Comparison of ENCODE assay signal across 8 cellular contexts in the genomic region with DNA sequence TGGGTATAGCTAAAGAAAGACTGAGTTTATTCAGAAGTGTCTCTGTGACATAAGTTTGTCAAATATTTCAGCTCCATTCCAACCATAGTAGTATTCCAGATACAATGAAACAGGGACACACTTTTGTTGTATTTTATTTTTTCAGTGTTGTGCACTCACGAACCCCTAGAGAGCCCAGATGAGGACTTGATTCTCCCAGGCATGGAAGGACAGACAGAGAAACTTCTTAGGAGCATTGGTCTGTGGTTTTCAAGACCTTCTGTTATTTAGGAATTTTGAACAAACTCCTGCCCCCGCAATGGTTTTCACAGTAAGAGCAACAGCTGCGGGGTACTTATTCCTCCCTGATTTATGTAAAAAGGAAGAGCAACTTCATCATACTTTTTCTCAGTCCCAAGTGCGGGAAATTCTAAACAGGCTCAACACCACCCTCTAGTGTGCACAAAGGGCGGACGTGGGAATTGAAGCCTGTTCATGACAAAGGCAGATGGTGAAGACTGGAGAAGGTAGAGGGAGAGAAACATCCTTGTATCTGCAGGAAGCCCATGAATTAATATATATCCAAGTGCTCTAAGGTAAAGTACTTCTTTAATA.
A peak's percentile ranks its signal among the peaks of the same experiment; 100 is the strongest.
DNase-seq lines count a peak whose midpoint lies in the region; ATAC-seq lines count a peak whose summit lies in the region.

No MANE protein-coding gene starts in this region.

- no peak overlapping the region for H3K27ac Mint-ChIP-seq in activated T-helper 17 cell treated with anti-CD3 and anti-CD28 coated beads, Interleukin-2, amount 50 U/mL, for 72 hours

- ATAC-seq in HG03103 (IDR thresholded peaks at IDR 0.05; ENCODE audit: low read depth, unreplicated experiment), result peak; percentile 71
- peak; percentile 26 for ATAC-seq in activated T-helper 17 cell treated with anti-CD3 and anti-CD28 coated beads, Interleukin-2, amount 50 U/mL, for 72 hours (replicated peaks)

- intact Hi-C loops in posterior cingulate gyrus (cut with DNase I), result loop anchor here (10.0 kb wide), 1 partner anchor 835 kb away; no protein-coding TSS in a partner anchor

- H3K4me1 Mint-ChIP-seq in activated T-helper 17 cell treated with anti-CD3 and anti-CD28 coated beads, Interleukin-2, amount 50 U/mL, for 72 hours, result no peaks in the 10 kb centered on the region

- H3K9me3 Mint-ChIP-seq in activated T-helper 17 cell treated with anti-CD3 and anti-CD28 coated beads, Interleukin-2, amount 50 U/mL, for 72 hours, result no peaks in the 10 kb centered on the region

- no peak overlapping the region for H3K4me3 Mint-ChIP-seq in activated T-helper 17 cell treated with anti-CD3 and anti-CD28 coated beads, Interleukin-2, amount 50 U/mL, for 72 hours

- DNase-seq in stimulated activated CD4-positive, alpha-beta T cell treated with anti-CD3 and anti-CD28 coated beads, Interleukin-15, amount 100 ng/mL, for 24 hours, result peak; percentile 47
- DNase-seq in stimulated activated CD4-positive, alpha-beta T cell treated with anti-CD3 and anti-CD28 coated beads, Interleukin-4, amount 100 ng/mL, for 4 hours, result no peak
- DNase-seq in NCI-H524 (lab: John Stamatoyannopoulos, UW) (peak; percentile 17 to 58), glomerular visceral epithelial cell (ENCODE audit: extremely low spot score) (peak; percentile 56), posterior cingulate gyrus (peak in 9 of 10 donors; percentile 17 to 93 (median 59)), OCI-M2 (lab: John Stamatoyannopoulos, UW; ENCODE audit: unreplicated experiment) (no peak)

- H3K27me3 Mint-ChIP-seq in activated T-helper 17 cell treated with anti-CD3 and anti-CD28 coated beads, Interleukin-2, amount 50 U/mL, for 72 hours, result peaks cover 4% of the 10 kb centered on the region

- no peaks in the 10 kb centered on the region for H3K36me3 Mint-ChIP-seq in activated T-helper 17 cell treated with anti-CD3 and anti-CD28 coated beads, Interleukin-2, amount 50 U/mL, for 72 hours (ENCODE audit: low read depth)

Comparison
In these comparisons a context has a peak if more than half of its experiments do, and no peak if none do; other contexts are left out.
1. DNase-seq: peak in stimulated activated CD4-positive, alpha-beta T cell treated with anti-CD3 and anti-CD28 coated beads, Interleukin-15, amount 100 ng/mL, for 24 hours (single experiment), NCI-H524 (2 of 2), glomerular visceral epithelial cell (single experiment) and posterior cingulate gyrus (9 of 10); none in stimulated activated CD4-positive, alpha-beta T cell treated with anti-CD3 and anti-CD28 coated beads, Interleukin-4, amount 100 ng/mL, for 4 hours (0 of 2) and OCI-M2 (single experiment).